In genomic region chr6:108250240-108250866, GRCh38 we compare ENCODE assay signal across 12 cellular contexts. TPM values are rescaled to one million over a fixed set of nuclear protein-coding genes. Genes with fewer than 3 reads are reported as not detected.
A peak's percentile ranks its signal among the peaks of the same experiment; 100 is the strongest.
DNase-seq lines count a peak whose midpoint lies in the region; ATAC-seq, FAIRE-seq and TF ChIP-seq lines count a peak whose summit lies in the region.
"Had no signal": no experiment of that assay in that cellular context is flagged by ENCODE, and none has a peak within 500 bp of the region (broad histone marks: within the 10 kb centered on the region; RNA-seq: fewer than 3 reads in every experiment).

No MANE protein-coding gene starts in this region.

- DNase-seq in BE2C: no peak
- no peak for DNase-seq in PC-9
- peak; percentile 27 for DNase-seq in fibroblast of peridontal ligament (ENCODE audit: extremely low read depth)
- DNase-seq in RCC 7860 (ENCODE audit: low spot score): no peak
- DNase-seq in stimulated activated CD8-positive, alpha-beta memory T cell treated with anti-CD3 and anti-CD28 coated beads, Interleukin-4, amount 100 ng/mL, for 48 hours: no peak
- no peak for DNase-seq in cerebellar nuclear complex (lab: John Stamatoyannopoulos, UW)
- DNase-seq: aorta, GF-D8, NCI-H1694 treated with DMSO at 0.1 percent for 48 hours, testis had no signal

- H3K4me1 ChIP-seq in BE2C: peaks cover 10% of the 10 kb centered on the region
- H3K4me1 ChIP-seq in PC-9 (replicated peaks; ENCODE audit: insufficient read depth): no peaks in the 10 kb centered on the region

- no peaks in the 10 kb centered on the region; the same call in 1 of the 2 replicates for H3F3A ChIP-seq in PC-9 (ENCODE audit: insufficient read depth, low read depth)

- H4K20me1 ChIP-seq in PC-9 (ENCODE audit: insufficient read depth): 0 out of 2 replicates have a peak, but pooled peaks cover 9% of the 10 kb centered on the region

- H3K27ac ChIP-seq in PC-9: no peak overlapping the region
- H3K27ac ChIP-seq: testis had no signal

- FAIRE-seq in RCC 7860 (lab: Jason Lieb, UNC): no peak

- H3K4me2 ChIP-seq in PC-9: no peak overlapping the region

- no peaks in the 10 kb centered on the region for H3K9me3 ChIP-seq in BE2C
- H3K9me3 ChIP-seq in PC-9 (ENCODE audit: insufficient read depth, low read depth): no peaks in the 10 kb centered on the region
- H3K9me3 ChIP-seq: testis had no signal

- ATAC-seq in GM21526 (IDR thresholded peaks at IDR 0.05; ENCODE audit: low FRiP score, unreplicated experiment) (peak; percentile 59), GM18517 (IDR thresholded peaks at IDR 0.05; ENCODE audit: unreplicated experiment) (no peak)

- no peaks in the 10 kb centered on the region for H3K9me2 ChIP-seq in PC-9 (ENCODE audit: insufficient read depth)

- peak; percentile 51 for TF ChIP-seq CTCF in BE2C (IDR thresholded peaks at IDR 0.05; ENCODE audit: low read depth, low read length)
- peak; percentile 44; the same call in 1 of the 2 replicates for TF ChIP-seq CTCF in PC-9 (conservative IDR thresholded peaks at IDR 0.05)

- no TSS peak for BruUV-seq in PC-9 (replicated peaks; lab: Mats Ljungman, UMichigan)

- H2AFZ ChIP-seq in PC-9: no peak overlapping the region

- CTCF ChIA-PET in PC-9 (lab: Charles Lee): no interaction called here

- H3K36me3 ChIP-seq in BE2C: peaks cover 15% of the 10 kb centered on the region
- H3K36me3 ChIP-seq in PC-9 (ENCODE audit: low read depth): no peaks in the 10 kb centered on the region; the same call in 1 of the 2 replicates

- peaks cover 69% of the 10 kb centered on the region for H3K79me2 ChIP-seq in PC-9 (ENCODE audit: low read depth)

- intact Hi-C loops in PC-9 (cut with micrococcal nuclease; ENCODE audit: unreplicated experiment): no loop called here

- H3K27me3 ChIP-seq in BE2C (no peaks in the 10 kb centered on the region), PC-9 (ENCODE audit: insufficient read depth, low read depth) (no peaks in the 10 kb centered on the region)
- H3K27me3 ChIP-seq: testis had no signal

- H3K4me3 ChIP-seq in BE2C (ENCODE audit: low read depth, low read length): no peak overlapping the region
- H3K4me3 ChIP-seq in PC-9: no peak overlapping the region
- H3K4me3 ChIP-seq: testis had no signal

- POLR2A ChIA-PET in PC-9 (lab: Charles Lee; ENCODE audit: unreplicated experiment): no interaction called here

RNA-seq across cellular contexts. Expression of gene SNX3, which starts 10.5 kb away (rescaled TPM):
- 183 TPM for polyA plus RNA-seq in BE2C (2012; ENCODE audit: insufficient read depth, insufficient read length, low read depth)
- 71.8 and 102 TPM in 2 replicates for total RNA-seq in PC-9 (2021)

RNA-seq across cellular contexts. Expression of gene AFG1L, which starts 44.5 kb away (rescaled TPM):
- polyA plus RNA-seq in BE2C (2012; ENCODE audit: insufficient read depth, insufficient read length, low read depth): 3.0 TPM
- 8.9 and 13.4 TPM in 2 replicates for total RNA-seq in PC-9 (2021)
